ENCODE assay signal across 8 cellular contexts in the genomic region with DNA sequence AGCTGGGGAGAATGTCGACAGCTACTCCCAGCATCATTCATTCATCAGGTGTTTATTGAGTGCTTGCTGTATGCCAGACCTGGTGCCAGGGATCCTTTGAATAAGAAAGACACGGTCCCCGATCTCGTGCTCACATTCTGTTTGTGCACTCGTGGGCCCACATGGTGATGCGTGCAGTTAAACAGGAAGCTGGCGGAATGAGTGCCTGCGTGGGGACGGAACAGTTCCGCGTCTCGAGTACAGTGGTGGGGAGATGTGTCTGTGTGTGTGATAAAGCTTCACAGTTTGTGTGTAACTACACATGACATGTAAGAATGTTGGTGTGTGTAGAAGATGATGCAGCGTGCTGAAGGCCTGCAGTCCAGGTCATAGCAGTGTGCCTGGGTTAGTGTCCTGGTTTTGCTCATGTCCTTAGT. TPM values are rescaled to one million over a fixed set of nuclear protein-coding genes. Genes with fewer than 3 reads are reported as not detected.
A peak's percentile ranks its signal among the peaks of the same experiment; 100 is the strongest.
DNase-seq lines count a peak whose midpoint lies in the region; ATAC-seq and TF ChIP-seq lines count a peak whose summit lies in the region.

No MANE protein-coding gene starts in this region.

- peak overlapping the region; percentile 77 for H3K4me3 Mint-ChIP-seq in activated naive CD4-positive, alpha-beta T cell treated with anti-CD3 and anti-CD28 coated beads, Interleukin-2, amount 10 ng/mL, durations not matched to agents 7 days and 5 days
- peak overlapping the region; percentile 86 for H3K4me3 Mint-ChIP-seq in natural killer cell

- intact Hi-C loops in natural killer cell (cut with micrococcal nuclease) = loop anchor here (1.0 to 10.0 kb wide), 8 partner anchors 8 to 317 kb away; a partner anchor contains a TSS

- peaks cover 7% of the 10 kb centered on the region for H3K36me3 ChIP-seq in KMS-11 (ENCODE audit: insufficient read depth)

- H3K4me1 Mint-ChIP-seq in activated naive CD4-positive, alpha-beta T cell treated with anti-CD3 and anti-CD28 coated beads, Interleukin-2, amount 10 ng/mL, durations not matched to agents 7 days and 5 days = peaks cover 94% of the 10 kb centered on the region
- H3K4me1 Mint-ChIP-seq in natural killer cell = peaks cover 78 to 94% of the 10 kb centered on the region in 2 donors

- CTCF ChIA-PET in activated naive CD4-positive, alpha-beta T cell treated with anti-CD3 and anti-CD28 coated beads, Interleukin-2, amount 10 ng/mL, durations not matched to agents 7 days and 5 days (lab: Charles Lee) = interaction anchor here (0.7 to 4.9 kb wide), 7 partner anchors 10 to 690 kb away, joined by 3 to 26 read pairs (median 8); no protein-coding TSS in a partner anchor

- no peaks in the 10 kb centered on the region for H3K27me3 ChIP-seq in KMS-11 (ENCODE audit: insufficient read depth, low read depth)

- H3K27ac ChIP-seq in KMS-11 = peak overlapping the region; percentile 82

- no peaks in the 10 kb centered on the region for H3K27me3 Mint-ChIP-seq in activated naive CD4-positive, alpha-beta T cell treated with anti-CD3 and anti-CD28 coated beads, Interleukin-2, amount 10 ng/mL, durations not matched to agents 7 days and 5 days
- H3K27me3 Mint-ChIP-seq in natural killer cell (ENCODE audit: low read depth in 2 of 2) = no peaks in the 10 kb centered on the region

- DNase-seq in activated naive CD4-positive, alpha-beta T cell treated with anti-CD3 and anti-CD28 coated beads, Interleukin-2, amount 10 ng/mL, durations not matched to agents 7 days and 5 days = peak; percentile 69
- DNase-seq in natural killer cell = peak; percentile 69
- no peak for DNase-seq in iPS-NIHi7 (ENCODE audit: extremely low spot score)
- DNase-seq in NCI-H2171 treated with DMSO at 0.1 percent for 48 hours (lab: John Stamatoyannopoulos, UW) = no peak

- peaks cover 91% of the 10 kb centered on the region for H3K36me3 Mint-ChIP-seq in activated naive CD4-positive, alpha-beta T cell treated with anti-CD3 and anti-CD28 coated beads, Interleukin-2, amount 10 ng/mL, durations not matched to agents 7 days and 5 days
- H3K36me3 Mint-ChIP-seq in natural killer cell = no peaks in the 10 kb centered on the region

- peak overlapping the region; percentile 97 for H3K27ac Mint-ChIP-seq in activated naive CD4-positive, alpha-beta T cell treated with anti-CD3 and anti-CD28 coated beads, Interleukin-2, amount 10 ng/mL, durations not matched to agents 7 days and 5 days
- H3K27ac Mint-ChIP-seq in natural killer cell = peak overlapping the region; percentile 95 to 97

- peaks cover 90% of the 10 kb centered on the region for H3K79me2 ChIP-seq in KMS-11 (ENCODE audit: insufficient read depth, low read depth)

- peak overlapping the region; percentile 94 for H3K4me2 ChIP-seq in KMS-11

- TF ChIP-seq CTCF in KMS-11 (conservative IDR thresholded peaks at IDR 0.05; ENCODE audit: low read depth, low read length) (no peak), natural killer cell (IDR thresholded peaks at IDR 0.05) (no peak)

- ATAC-seq in GM19351 (IDR thresholded peaks at IDR 0.05; ENCODE audit: unreplicated experiment) (peak; percentile 11), natural killer cell (peak; percentile 23 to 67 (median 42)), GM21723 (IDR thresholded peaks at IDR 0.05; ENCODE audit: unreplicated experiment) (no peak), GM19023 (IDR thresholded peaks at IDR 0.05; ENCODE audit: unreplicated experiment) (no peak)

- H2AFZ ChIP-seq in KMS-11 (ENCODE audit: low read depth) = no peak overlapping the region

- peaks cover 30% of the 10 kb centered on the region for H4K20me1 ChIP-seq in KMS-11 (ENCODE audit: insufficient read depth)

- H3K9ac ChIP-seq in KMS-11 = peak overlapping the region; percentile 46; the same call in 1 of the 2 replicates

- H3K4me1 ChIP-seq in KMS-11 (ENCODE audit: low read depth, poor library complexity, severe bottlenecking) = peaks cover 84% of the 10 kb centered on the region

- H3K9me3 Mint-ChIP-seq in activated naive CD4-positive, alpha-beta T cell treated with anti-CD3 and anti-CD28 coated beads, Interleukin-2, amount 10 ng/mL, durations not matched to agents 7 days and 5 days = no peaks in the 10 kb centered on the region
- no peaks in the 10 kb centered on the region for H3K9me3 Mint-ChIP-seq in natural killer cell

- H3K4me3 ChIP-seq in KMS-11 (IDR thresholded peaks at IDR 0.05; ENCODE audit: insufficient read depth, low read depth, low read length) = no peak overlapping the region

RNA-seq across cellular contexts. Expression of a gene that starts 6.5 kb away (rescaled TPM):
- 100 to 1,000 TPM; 217 to 392 (median 264) TPM for total RNA-seq in natural killer cell

RNA-seq across cellular contexts. Expression of a gene that starts 46.6 kb away (rescaled TPM):
- 10 to 100 TPM; 50.3 to 66.8 (median 52.5) TPM for total RNA-seq in natural killer cell

Comparison
In these comparisons a context has a peak if more than half of its experiments do, and no peak if none do; other contexts are left out.
1. ATAC-seq: peak in GM19351 (single experiment) and natural killer cell (3 of 3); none in GM21723 (single experiment) and GM19023 (single experiment).
2. DNase-seq: peak in activated naive CD4-positive, alpha-beta T cell treated with anti-CD3 and anti-CD28 coated beads, Interleukin-2, amount 10 ng/mL, durations not matched to agents 7 days and 5 days (single experiment) and natural killer cell (single experiment); none in iPS-NIHi7 (single experiment) and NCI-H2171 treated with DMSO at 0.1 percent for 48 hours (single experiment).